In the genomic region with DNA sequence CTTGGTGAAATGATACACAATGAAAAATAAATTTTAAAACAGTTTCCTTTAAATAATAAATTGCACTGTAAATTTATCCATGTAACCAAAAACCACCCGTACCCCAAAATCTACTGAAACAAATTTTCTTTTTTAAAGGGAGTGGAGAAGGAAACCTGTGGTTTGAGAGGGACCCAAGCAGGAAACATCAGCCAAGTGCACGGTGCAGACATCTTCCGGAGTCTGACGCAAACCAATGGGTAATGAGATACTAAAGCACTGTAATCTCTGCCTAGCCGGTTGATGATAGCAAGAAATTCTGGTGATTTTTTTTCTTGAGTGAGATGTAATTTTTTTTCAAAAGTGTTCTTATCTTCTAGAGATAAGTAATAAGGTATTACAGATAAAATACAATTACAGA, we compare ENCODE assay signal across 11 cellular contexts.
DNase-seq lines count a peak whose midpoint lies in the region; ATAC-seq lines count a peak whose summit lies in the region.
"Had no signal": no experiment of that assay in that cellular context is flagged by ENCODE, and none has a peak within 500 bp of the region (broad histone marks: within the 10 kb centered on the region; RNA-seq: fewer than 3 reads in every experiment).

No MANE protein-coding gene starts in this region.

- no peak for ATAC-seq in Right ventricle myocardium superior (ENCODE audit: poor library complexity)
- ATAC-seq: upper lobe of right lung had no signal

- intact Hi-C loops in posterior cingulate gyrus (cut with DNase I) = loop anchor here (5.0 kb wide), 1 partner anchor 291 kb away; no protein-coding TSS in a partner anchor
- intact Hi-C loops in Right ventricle myocardium superior (cut with DNase I) = no loop called here

- peak; percentile 34 for DNase-seq in activated naive CD4-positive, alpha-beta T cell treated with Interleukin-2 at 50 U/mL for 16 hours
- no peak for DNase-seq in activated naive CD4-positive, alpha-beta T cell treated with anti-CD3 and anti-CD28 coated beads, Interleukin-2, amount 50 U/mL, for 16 hours
- DNase-seq in activated CD4-positive, alpha-beta T cell treated with anti-CD3 and anti-CD28 coated beads, Interleukin-2, amount 50 U/mL, for 4 hours = peak; percentile 14 to 21
- DNase-seq in globus pallidus (ENCODE audit: low spot score) = peak; percentile 38
- DNase-seq in NCI-H2029 treated with DMSO at 0.1 percent for 48 hours (lab: John Stamatoyannopoulos, UW) = no peak
- no peak for DNase-seq in posterior cingulate gyrus
- no peak for DNase-seq in islet precursor cell
- no peak for DNase-seq in Right ventricle myocardium superior
- DNase-seq: cortex of kidney, NCI-H1092, upper lobe of right lung had no signal

Comparison
In these comparisons a context has a peak if more than half of its experiments do, and no peak if none do; other contexts are left out.
1. DNase-seq: peak in activated naive CD4-positive, alpha-beta T cell treated with Interleukin-2 at 50 U/mL for 16 hours (single experiment), activated CD4-positive, alpha-beta T cell treated with anti-CD3 and anti-CD28 coated beads, Interleukin-2, amount 50 U/mL, for 4 hours (2 of 2) and globus pallidus (single experiment); none in activated naive CD4-positive, alpha-beta T cell treated with anti-CD3 and anti-CD28 coated beads, Interleukin-2, amount 50 U/mL, for 16 hours (single experiment), NCI-H2029 treated with DMSO at 0.1 percent for 48 hours (single experiment), posterior cingulate gyrus (0 of 10), islet precursor cell (single experiment) and Right ventricle myocardium superior (single experiment).